32 cellular contexts compared by ENCODE assay signal in genomic region chr6:79408598-79408997, GRCh38.
"Had no signal": no experiment of that assay in that cellular context is flagged by ENCODE, and none has a peak within 500 bp of the region (broad histone marks: within the 10 kb centered on the region; RNA-seq: fewer than 3 reads in every experiment).

No MANE protein-coding gene starts in this region.

- H3K27me3 Mint-ChIP-seq: activated CD4-positive, alpha-beta T cell treated with anti-CD3 and anti-CD28 coated beads for 36 hours; activated CD4-positive, alpha-beta T cell treated with anti-CD3 and anti-CD28 coated beads, Interleukin-2, amount 10 ng/mL, durations not matched to agents 7 days and 5 days; activated CD8-positive, alpha-beta T cell treated with anti-CD3 and anti-CD28 coated beads for 36 hours; activated naive CD4-positive, alpha-beta T cell treated with anti-CD3 and anti-CD28 coated beads, Interleukin-2, amount 50 U/mL, for 24 hours; activated naive CD8-positive, alpha-beta T cell treated with anti-CD3 and anti-CD28 coated beads for 36 hours; activated naive CD8-positive, alpha-beta T cell treated with anti-CD3 and anti-CD28 coated beads, Interleukin-2, amount 50 U/mL, for 24 hours had no signal

- DNase-seq: activated CD4-positive, alpha-beta T cell treated with anti-CD3 and anti-CD28 coated beads for 36 hours; activated CD4-positive, alpha-beta T cell treated with anti-CD3 and anti-CD28 coated beads, Interleukin-2, amount 10 ng/mL, durations not matched to agents 7 days and 5 days; activated CD4-positive, alpha-beta T cell treated with anti-CD3 and anti-CD28 coated beads, Interleukin-2, amount 50 U/mL, for 4 hours; activated CD4-positive, CD25-positive, alpha-beta regulatory T cell; activated CD4-positive, CD25-positive, alpha-beta regulatory T cell treated with anti-CD3 and anti-CD28 coated beads, Interleukin-2, amount 50 U/mL, for 72 hours; activated CD8-positive, alpha-beta memory T cell treated with anti-CD3 and anti-CD28 coated beads for 24 hours; activated CD8-positive, alpha-beta T cell treated with anti-CD3 and anti-CD28 coated beads for 36 hours; activated effector memory CD4-positive, alpha-beta T cell treated with anti-CD3 and anti-CD28 coated beads, Interleukin-2, amount 50 U/mL, for 16 hours; activated naive CD4-positive, alpha-beta T cell treated with anti-CD3 and anti-CD28 coated beads for 36 hours; activated naive CD8-positive, alpha-beta T cell treated with anti-CD3 and anti-CD28 coated beads for 36 hours; activated naive CD8-positive, alpha-beta T cell treated with anti-CD3 and anti-CD28 coated beads, Interleukin-2, amount 50 U/mL, for 24 hours; activated T-cell treated with anti-CD3 and anti-CD28 coated beads, Interleukin-2, amount 50 U/mL, for 1 hour; activated T-cell treated with anti-CD3 and anti-CD28 coated beads, Interleukin-2, amount 50 U/mL, for 48 hours; adrenal gland; amygdala; aorta; body of pancreas; caudate nucleus; cortex of kidney; dermis blood vessel endothelial cell; effector CD4-positive, alpha-beta T cell; effector memory CD8-positive, alpha-beta T cell; erythroblast; head of caudate nucleus; T-helper 1 cell; T-helper 17 cell; T1000 had no signal

- H3K27ac ChIP-seq: adrenal gland, body of pancreas, esophagus muscularis mucosa had no signal

- H3K36me3 Mint-ChIP-seq: activated naive CD4-positive, alpha-beta T cell treated with anti-CD3 and anti-CD28 coated beads, Interleukin-2, amount 50 U/mL, for 24 hours; activated naive CD8-positive, alpha-beta T cell treated with anti-CD3 and anti-CD28 coated beads for 36 hours had no signal

- H3K27ac Mint-ChIP-seq: activated CD4-positive, alpha-beta T cell treated with anti-CD3 and anti-CD28 coated beads for 36 hours; activated CD4-positive, alpha-beta T cell treated with anti-CD3 and anti-CD28 coated beads, Interleukin-2, amount 10 ng/mL, durations not matched to agents 7 days and 5 days; activated CD8-positive, alpha-beta T cell treated with anti-CD3 and anti-CD28 coated beads for 36 hours; activated naive CD4-positive, alpha-beta T cell treated with anti-CD3 and anti-CD28 coated beads for 36 hours; activated naive CD4-positive, alpha-beta T cell treated with anti-CD3 and anti-CD28 coated beads, Interleukin-2, amount 50 U/mL, for 24 hours; activated naive CD8-positive, alpha-beta T cell treated with anti-CD3 and anti-CD28 coated beads for 36 hours; activated naive CD8-positive, alpha-beta T cell treated with anti-CD3 and anti-CD28 coated beads, Interleukin-2, amount 50 U/mL, for 24 hours; activated T-helper 1 cell treated with anti-CD3 and anti-CD28 coated beads, Interleukin-12 subunit alpha, Interleukin-12 subunit beta, Interleukin-2, Interleukin-4 antibody, amounts not matched to agents 30 ng/mL and 10 ng/mL and 1 ng/mL, durations not matched to agents 14 hours and 24 hours and 36 hours; activated T-helper 2 cell treated with anti-CD3 and anti-CD28 coated beads, Interferon-gamma antibody, Interleukin-2, Interleukin-4, amounts not matched to agents 10 μg/mL and 5 μg/mL and 100 μg/mL, durations not matched to agents 14 hours and 24 hours and 36 hours; effector memory CD8-positive, alpha-beta T cell; T-helper 17 cell; T-helper 2 cell treated with Interferon-gamma antibody and Interleukin-4, amounts not matched to agents 5 μg/mL and 100 μg/mL, for 36 hours had no signal

- H3K36me3 ChIP-seq: adrenal gland, esophagus muscularis mucosa had no signal

- ATAC-seq: activated CD4-positive, alpha-beta T cell treated with anti-CD3 and anti-CD28 coated beads for 36 hours; activated CD8-positive, alpha-beta T cell treated with anti-CD3 and anti-CD28 coated beads for 36 hours; activated naive CD8-positive, alpha-beta T cell treated with anti-CD3 and anti-CD28 coated beads, Interleukin-2, amount 50 U/mL, for 24 hours; body of pancreas; effector memory CD8-positive, alpha-beta T cell; T-helper 17 cell had no signal

- H3K9me3 ChIP-seq: adrenal gland, body of pancreas, esophagus muscularis mucosa had no signal

- H3K4me1 ChIP-seq: adrenal gland, body of pancreas, esophagus muscularis mucosa had no signal

- H3K4me1 Mint-ChIP-seq: activated CD4-positive, alpha-beta T cell treated with anti-CD3 and anti-CD28 coated beads for 36 hours; activated CD4-positive, alpha-beta T cell treated with anti-CD3 and anti-CD28 coated beads, Interleukin-2, amount 10 ng/mL, durations not matched to agents 7 days and 5 days; activated naive CD4-positive, alpha-beta T cell treated with anti-CD3 and anti-CD28 coated beads, Interleukin-2, amount 50 U/mL, for 24 hours; activated naive CD8-positive, alpha-beta T cell treated with anti-CD3 and anti-CD28 coated beads for 36 hours; activated naive CD8-positive, alpha-beta T cell treated with anti-CD3 and anti-CD28 coated beads, Interleukin-2, amount 50 U/mL, for 24 hours; T-helper 17 cell had no signal

- H3K4me3 Mint-ChIP-seq: activated CD4-positive, alpha-beta T cell treated with anti-CD3 and anti-CD28 coated beads for 36 hours; activated CD4-positive, alpha-beta T cell treated with anti-CD3 and anti-CD28 coated beads, Interleukin-2, amount 10 ng/mL, durations not matched to agents 7 days and 5 days; activated CD8-positive, alpha-beta T cell treated with anti-CD3 and anti-CD28 coated beads for 36 hours; activated naive CD4-positive, alpha-beta T cell treated with anti-CD3 and anti-CD28 coated beads for 36 hours; activated naive CD4-positive, alpha-beta T cell treated with anti-CD3 and anti-CD28 coated beads, Interleukin-2, amount 50 U/mL, for 24 hours; activated naive CD8-positive, alpha-beta T cell treated with anti-CD3 and anti-CD28 coated beads for 36 hours; activated naive CD8-positive, alpha-beta T cell treated with anti-CD3 and anti-CD28 coated beads, Interleukin-2, amount 50 U/mL, for 24 hours; activated T-helper 1 cell treated with anti-CD3 and anti-CD28 coated beads, Interleukin-12 subunit alpha, Interleukin-12 subunit beta, Interleukin-2, Interleukin-4 antibody, amounts not matched to agents 30 ng/mL and 10 ng/mL and 1 ng/mL, durations not matched to agents 14 hours and 24 hours and 36 hours; effector memory CD8-positive, alpha-beta T cell; T-helper 17 cell; T-helper 2 cell treated with Interferon-gamma antibody and Interleukin-4, amounts not matched to agents 5 μg/mL and 100 μg/mL, for 36 hours had no signal

- H3K4me3 ChIP-seq: adrenal gland, body of pancreas, esophagus muscularis mucosa had no signal

- H3K27me3 ChIP-seq: adrenal gland, body of pancreas, esophagus muscularis mucosa had no signal

- H3K9me3 Mint-ChIP-seq: activated CD4-positive, alpha-beta T cell treated with anti-CD3 and anti-CD28 coated beads, Interleukin-2, amount 10 ng/mL, durations not matched to agents 7 days and 5 days; activated CD8-positive, alpha-beta T cell treated with anti-CD3 and anti-CD28 coated beads for 36 hours; activated naive CD4-positive, alpha-beta T cell treated with anti-CD3 and anti-CD28 coated beads for 36 hours; activated naive CD4-positive, alpha-beta T cell treated with anti-CD3 and anti-CD28 coated beads, Interleukin-2, amount 50 U/mL, for 24 hours; activated naive CD8-positive, alpha-beta T cell treated with anti-CD3 and anti-CD28 coated beads for 36 hours; activated naive CD8-positive, alpha-beta T cell treated with anti-CD3 and anti-CD28 coated beads, Interleukin-2, amount 50 U/mL, for 24 hours; activated T-helper 1 cell treated with anti-CD3 and anti-CD28 coated beads, Interleukin-12 subunit alpha, Interleukin-12 subunit beta, Interleukin-2, Interleukin-4 antibody, amounts not matched to agents 30 ng/mL and 10 ng/mL and 1 ng/mL, durations not matched to agents 14 hours and 24 hours and 36 hours; activated T-helper 2 cell treated with anti-CD3 and anti-CD28 coated beads, Interferon-gamma antibody, Interleukin-2, Interleukin-4, amounts not matched to agents 10 μg/mL and 5 μg/mL and 100 μg/mL, durations not matched to agents 14 hours and 24 hours and 36 hours; effector memory CD8-positive, alpha-beta T cell; T-helper 2 cell treated with Interferon-gamma antibody and Interleukin-4, amounts not matched to agents 5 μg/mL and 100 μg/mL, for 36 hours had no signal
